28 cellular contexts compared by ENCODE assay signal in genomic region chr7:123415625-123416024, GRCh38.
"Had no signal": no experiment of that assay in that cellular context is flagged by ENCODE, and none has a peak within 500 bp of the region (broad histone marks: within the 10 kb centered on the region; RNA-seq: fewer than 3 reads in every experiment).

No MANE protein-coding gene starts in this region.

- H3K36me3 Mint-ChIP-seq: neural progenitor cell had no signal

- H3K4me3 Mint-ChIP-seq: naive thymus-derived CD4-positive, alpha-beta T cell; nephron; neural progenitor cell; stimulated activated naive CD8-positive, alpha-beta T cell treated with anti-CD3 and anti-CD28 coated beads, Interleukin-15, amount 100 ng/mL, for 72 hours had no signal

- H3K4me1 ChIP-seq: foreskin keratinocyte, left lung, neural progenitor cell, parathyroid adenoma, suprapubic skin, transverse colon, upper lobe of right lung, uterus had no signal

- H3K27me3 Mint-ChIP-seq: progenitor cell of endocrine pancreas; stimulated activated naive CD8-positive, alpha-beta T cell treated with anti-CD3 and anti-CD28 coated beads, Interleukin-15, amount 100 ng/mL, for 72 hours had no signal

- ATAC-seq: foreskin keratinocyte; gastroesophageal sphincter; heart left ventricle; left cardiac atrium; left lung; naive thymus-derived CD4-positive, alpha-beta T cell; sciatic nerve; stimulated activated naive CD8-positive, alpha-beta T cell treated with anti-CD3 and anti-CD28 coated beads, Interleukin-15, amount 100 ng/mL, for 72 hours; upper lobe of right lung had no signal

- H3K4me3 ChIP-seq: esophagus muscularis mucosa, gastroesophageal sphincter, heart left ventricle, left lung, neural progenitor cell, smooth muscle cell, suprapubic skin, transverse colon, upper lobe of right lung, uterus had no signal

- H3K27ac ChIP-seq: foreskin keratinocyte, heart left ventricle, left lung, neural progenitor cell, parathyroid adenoma, suprapubic skin, transverse colon, upper lobe of right lung, uterus had no signal

- H3K27ac Mint-ChIP-seq: naive thymus-derived CD4-positive, alpha-beta T cell; nephron; neural progenitor cell; progenitor cell of endocrine pancreas; stimulated activated naive CD8-positive, alpha-beta T cell treated with anti-CD3 and anti-CD28 coated beads, Interleukin-15, amount 100 ng/mL, for 72 hours had no signal

- DNase-seq: dermis blood vessel endothelial cell; effector memory CD4-positive, alpha-beta T cell; foreskin keratinocyte; heart left ventricle; hippocampal formation; left cardiac atrium; left lung; mesendoderm; midbrain; naive thymus-derived CD4-positive, alpha-beta T cell; stimulated activated CD4-positive, alpha-beta T cell treated with anti-CD3 and anti-CD28 coated beads, Interleukin-12 subunit alpha, Interleukin-12 subunit beta, amount 100 ng/mL, for 4 hours; stimulated activated CD4-positive, alpha-beta T cell treated with anti-CD3 and anti-CD28 coated beads, Interleukin-1b, Interleukin-23, amount 100 ng/mL, for 48 hours; stimulated activated CD4-positive, alpha-beta T cell treated with anti-CD3 and anti-CD28 coated beads, Interleukin-4, amount 100 ng/mL, for 1 hour; stimulated activated CD8-positive, alpha-beta memory T cell treated with anti-CD3 and anti-CD28 coated beads, Interleukin-4, amount 100 ng/mL, for 48 hours; stimulated activated naive CD4-positive, alpha-beta T cell; stimulated activated naive CD8-positive, alpha-beta T cell treated with anti-CD3 and anti-CD28 coated beads, Interleukin-15, amount 100 ng/mL, for 72 hours; transverse colon; upper lobe of right lung; uterus had no signal

- H3K4me1 Mint-ChIP-seq: neural progenitor cell; stimulated activated naive CD8-positive, alpha-beta T cell treated with anti-CD3 and anti-CD28 coated beads, Interleukin-15, amount 100 ng/mL, for 72 hours had no signal

- H3K9me3 ChIP-seq: suprapubic skin, upper lobe of right lung, uterus had no signal

- H3K36me3 ChIP-seq: esophagus muscularis mucosa, gastroesophageal sphincter, heart left ventricle, left lung, neural progenitor cell, suprapubic skin, transverse colon, upper lobe of right lung, uterus had no signal

- H3K27me3 ChIP-seq: esophagus muscularis mucosa, foreskin keratinocyte, gastroesophageal sphincter, heart left ventricle, left lung, neural progenitor cell, suprapubic skin, transverse colon, upper lobe of right lung, uterus had no signal
